Comparison of ENCODE assay signal across 15 cellular contexts in genomic region chr13:97239943-97240788, GRCh38. TPM values are rescaled to one million over a fixed set of nuclear protein-coding genes. Genes with fewer than 3 reads are reported as not detected.
A peak's percentile ranks its signal among the peaks of the same experiment; 100 is the strongest.
DNase-seq lines count a peak whose midpoint lies in the region; ATAC-seq and TF ChIP-seq lines count a peak whose summit lies in the region.
"Had no signal": no experiment of that assay in that cellular context is flagged by ENCODE, and none has a peak within 500 bp of the region (broad histone marks: within the 10 kb centered on the region; RNA-seq: fewer than 3 reads in every experiment).

No MANE protein-coding gene starts in this region.

- DNase-seq in caudate nucleus (lab: John Stamatoyannopoulos, UW) (no peak), heart right ventricle (no peak), neural crest cell (ENCODE audit: low read depth, low spot score) (no peak), upper lobe of left lung (no peak), G401 (ENCODE audit: low spot score) (no peak)
- DNase-seq in activated CD8-positive, alpha-beta memory T cell treated with anti-CD3 and anti-CD28 coated beads, Interleukin-2, amount 50 U/mL, for 48 hours: no peak
- no peak for DNase-seq in activated CD4-positive, alpha-beta memory T cell treated with anti-CD3 and anti-CD28 coated beads, Interleukin-2, amount 10 ng/mL, durations not matched to agents 7 days and 5 days
- DNase-seq: activated CD4-positive, alpha-beta T cell treated with anti-CD3 and anti-CD28 coated beads for 4 hours; activated naive CD8-positive, alpha-beta T cell treated with anti-CD3 and anti-CD28 coated beads, Interleukin-2, amount 10 ng/mL, durations not matched to agents 7 days and 5 days; C1 segment of cervical spinal cord; DMS79 treated with DMSO at 0.1 percent for 48 hours; HCEC 1CT; NCI-H2171 had no signal

- CTCF ChIA-PET in activated CD4-positive, alpha-beta memory T cell treated with anti-CD3 and anti-CD28 coated beads, Interleukin-2, amount 10 ng/mL, durations not matched to agents 7 days and 5 days (lab: Charles Lee): interaction anchor here (1.9 to 2.7 kb wide), 2 partner anchors 10 to 16 kb away, joined by 5 to 10 read pairs; no protein-coding TSS in a partner anchor

- H3K27me3 ChIP-seq in heart right ventricle: no peaks in the 10 kb centered on the region
- no peaks in the 10 kb centered on the region for H3K27me3 ChIP-seq in upper lobe of left lung

- H3K27ac Mint-ChIP-seq in neural crest cell (ENCODE audit: unreplicated experiment): peak overlapping the region; percentile 65
- no peak overlapping the region for H3K27ac Mint-ChIP-seq in activated CD4-positive, alpha-beta memory T cell treated with anti-CD3 and anti-CD28 coated beads, Interleukin-2, amount 10 ng/mL, durations not matched to agents 7 days and 5 days
- H3K27ac Mint-ChIP-seq: activated naive CD8-positive, alpha-beta T cell treated with anti-CD3 and anti-CD28 coated beads, Interleukin-2, amount 10 ng/mL, durations not matched to agents 7 days and 5 days had no signal

- intact Hi-C loops in heart right ventricle (cut with DNase I): loop anchor here in 2 of 10 donors (2.0 to 5.0 kb wide), 3 partner anchors 13 to 77 kb away; no protein-coding TSS in a partner anchor

- no peaks in the 10 kb centered on the region for H3K27me3 Mint-ChIP-seq in neural crest cell (ENCODE audit: low read depth)
- no peaks in the 10 kb centered on the region for H3K27me3 Mint-ChIP-seq in activated CD4-positive, alpha-beta memory T cell treated with anti-CD3 and anti-CD28 coated beads, Interleukin-2, amount 10 ng/mL, durations not matched to agents 7 days and 5 days
- H3K27me3 Mint-ChIP-seq: activated naive CD8-positive, alpha-beta T cell treated with anti-CD3 and anti-CD28 coated beads, Interleukin-2, amount 10 ng/mL, durations not matched to agents 7 days and 5 days had no signal

- H3K36me3 ChIP-seq in heart right ventricle (no peaks in the 10 kb centered on the region), upper lobe of left lung (no peaks in the 10 kb centered on the region)

- H3K9me3 ChIP-seq in heart right ventricle: no peaks in the 10 kb centered on the region
- no peaks in the 10 kb centered on the region for H3K9me3 ChIP-seq in upper lobe of left lung

- H3K27ac ChIP-seq in caudate nucleus (ENCODE audit: low read depth, low read length) (peak overlapping the region; percentile 98), heart right ventricle (peak overlapping the region; percentile 4 to 88 (median 68)), upper lobe of left lung (peak overlapping the region in 3 of 4 donors; percentile 25 to 80 (median 65))

- ATAC-seq in heart right ventricle (peak in 2 of 8 donors; percentile 4 to 19), upper lobe of left lung (ENCODE audit: low FRiP score in 2 of 2) (peak in 1 of 2 donors; percentile 7), GM19452 (IDR thresholded peaks at IDR 0.05; ENCODE audit: unreplicated experiment) (no peak)

- no peak overlapping the region for H3K4me3 ChIP-seq in heart right ventricle
- no peak overlapping the region for H3K4me3 ChIP-seq in upper lobe of left lung

- no peak for TF ChIP-seq EP300 in upper lobe of left lung (IDR thresholded peaks at IDR 0.05)

- H3K4me1 ChIP-seq in heart right ventricle (peaks cover 28 to 100% (median 99%) of the 10 kb centered on the region in 9 donors), upper lobe of left lung (peaks cover 85 to 87% (median 86%) of the 10 kb centered on the region in 4 donors)

- in situ Hi-C loops in G401 (cut with HindIII; ENCODE audit: low sequenced_read_pairs): no loop called here

- TF ChIP-seq CTCF in heart right ventricle (IDR thresholded peaks at IDR 0.05) (no peak), neural crest cell (conservative IDR thresholded peaks at IDR 0.05) (no peak), upper lobe of left lung (IDR thresholded peaks at IDR 0.05) (no peak)

- TF ChIP-seq POLR2A in upper lobe of left lung (IDR thresholded peaks at IDR 0.05): no peak

- WGBS in heart right ventricle, 2 donors: 59 to 61% methylated on average over 3 of the region's 3 CpGs
- WGBS in upper lobe of left lung, 2 donors: 68 to 69% methylated on average over 3 of the region's 3 CpGs

- POLR2A ChIA-PET in activated CD4-positive, alpha-beta memory T cell treated with anti-CD3 and anti-CD28 coated beads, Interleukin-2, amount 10 ng/mL, durations not matched to agents 7 days and 5 days (lab: Charles Lee): no interaction called here

- peaks cover 88% of the 10 kb centered on the region for H3K4me1 Mint-ChIP-seq in neural crest cell
- peaks cover 31% of the 10 kb centered on the region for H3K4me1 Mint-ChIP-seq in activated CD4-positive, alpha-beta memory T cell treated with anti-CD3 and anti-CD28 coated beads, Interleukin-2, amount 10 ng/mL, durations not matched to agents 7 days and 5 days

- no peaks in the 10 kb centered on the region for H3K9me3 Mint-ChIP-seq in neural crest cell
- no peaks in the 10 kb centered on the region for H3K9me3 Mint-ChIP-seq in activated CD4-positive, alpha-beta memory T cell treated with anti-CD3 and anti-CD28 coated beads, Interleukin-2, amount 10 ng/mL, durations not matched to agents 7 days and 5 days
- H3K9me3 Mint-ChIP-seq: activated naive CD8-positive, alpha-beta T cell treated with anti-CD3 and anti-CD28 coated beads, Interleukin-2, amount 10 ng/mL, durations not matched to agents 7 days and 5 days; nephron had no signal

- peak overlapping the region; percentile 21 for H3K4me3 Mint-ChIP-seq in neural crest cell
- H3K4me3 Mint-ChIP-seq in activated CD4-positive, alpha-beta memory T cell treated with anti-CD3 and anti-CD28 coated beads, Interleukin-2, amount 10 ng/mL, durations not matched to agents 7 days and 5 days: no peak overlapping the region
- H3K4me3 Mint-ChIP-seq: activated naive CD8-positive, alpha-beta T cell treated with anti-CD3 and anti-CD28 coated beads, Interleukin-2, amount 10 ng/mL, durations not matched to agents 7 days and 5 days; nephron had no signal

- H3K36me3 Mint-ChIP-seq in neural crest cell (ENCODE audit: low read depth): peaks cover 2% of the 10 kb centered on the region
- H3K36me3 Mint-ChIP-seq in activated CD4-positive, alpha-beta memory T cell treated with anti-CD3 and anti-CD28 coated beads, Interleukin-2, amount 10 ng/mL, durations not matched to agents 7 days and 5 days (ENCODE audit: low read depth): peaks cover 16% of the 10 kb centered on the region

RNA-seq across cellular contexts. Expression of gene MBNL2, which starts 18.0 kb away (rescaled TPM):
- total RNA-seq in heart right ventricle: 10 to 100 TPM; 59.7 to 95.0 (median 85.2) TPM
- polyA plus RNA-seq in heart right ventricle: 10 to 100 TPM; 17.2 to 18.7 TPM
- 16.9 and 18.7 TPM in 2 replicates for total RNA-seq in neural crest cell
- 10 to 100 TPM; 40.9 to 78.4 (median 51.3) TPM for total RNA-seq in upper lobe of left lung
- 1.7 and 3.0 TPM in 2 replicates for total RNA-seq in G401 (2014; rRNA removed; shearing (Covaris generic))
- 10 to 100 TPM; 18.0 to 18.8 TPM for total RNA-seq in activated CD4-positive, alpha-beta memory T cell treated with anti-CD3 and anti-CD28 coated beads, Interleukin-2, amount 10 ng/mL, durations not matched to agents 7 days and 5 days
